In the genomic region with DNA sequence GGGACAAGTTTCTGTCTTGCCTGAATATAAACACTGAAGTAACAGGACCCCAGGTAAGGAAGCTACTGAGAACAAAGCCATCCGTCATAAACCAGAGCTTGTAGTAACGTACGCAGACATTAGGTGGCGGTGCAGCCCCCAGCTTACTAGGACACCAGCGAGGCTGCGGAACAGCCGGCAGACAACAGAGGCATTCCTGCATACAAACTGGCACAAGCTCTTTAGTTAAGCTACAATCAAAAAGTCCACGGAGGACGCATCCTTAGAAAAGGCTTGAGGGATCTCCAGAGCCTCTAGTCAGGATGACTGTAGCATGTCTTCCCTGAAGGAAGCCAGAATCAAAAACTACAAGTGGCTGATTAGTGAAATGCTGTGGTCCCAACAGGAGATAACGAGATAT, we compare ENCODE assay signal across 1 cellular context.
A peak's percentile ranks its signal among the peaks of the same experiment; 100 is the strongest.
TF ChIP-seq lines count a peak whose summit lies in the region.

No MANE protein-coding gene starts in this region.

TF ChIP-seq in GM23338, 12 proteins besides CTCF, POLR2A, EP300 and RAD21 (continued from another document):
- TF ChIP-seq NANOG (IDR thresholded peaks at IDR 0.05; ENCODE audit: borderline replicate concordance) = 0 out of 2 replicates have a peak, but pooled peaks have one; percentile 3
